ENCODE assay signal across 1 cellular context in genomic region chrX:119605398-119605738, GRCh38.
A peak's percentile ranks its signal among the peaks of the same experiment; 100 is the strongest.
TF ChIP-seq lines count a peak whose summit lies in the region.

No MANE protein-coding gene starts in this region.

TF ChIP-seq in HepG2, 621 proteins besides CTCF, POLR2A, EP300 and RAD21:
- TF ChIP-seq SP1 (IDR thresholded peaks at IDR 0.05) (no peak), SP1 (CRISPR knock-in tag; IDR thresholded peaks at IDR 0.05) (no peak), SPEN (CRISPR knock-in tag; IDR thresholded peaks at IDR 0.05; ENCODE audit: low read depth) (no peak), GMEB1 (CRISPR knock-in tag; IDR thresholded peaks at IDR 0.05; ENCODE audit: borderline replicate concordance) (no peak), ZNF569 (CRISPR knock-in tag; IDR thresholded peaks at IDR 0.05; ENCODE audit: borderline replicate concordance) (no peak), STAG1 (CRISPR knock-in tag; IDR thresholded peaks at IDR 0.05) (no peak), PAX8 (CRISPR knock-in tag; IDR thresholded peaks at IDR 0.05; ENCODE audit: borderline replicate concordance) (no peak), ZNF598 (CRISPR knock-in tag; IDR thresholded peaks at IDR 0.05; ENCODE audit: borderline replicate concordance) (no peak), HDAC1 (CRISPR knock-in tag; IDR thresholded peaks at IDR 0.05) (peak; percentile 11; the same call in 1 of the 2 replicates), ZNF639 (CRISPR knock-in tag; conservative IDR thresholded peaks at IDR 0.05) (no peak), POGZ (CRISPR knock-in tag; IDR thresholded peaks at IDR 0.05) (0 out of 2 replicates have a peak, but pooled peaks have one; percentile 2), ZEB1 (IDR thresholded peaks at IDR 0.05; ENCODE audit: insufficient replicate concordance, low read depth) (no peak), ZNF737 (CRISPR knock-in tag; IDR thresholded peaks at IDR 0.05; ENCODE audit: borderline replicate concordance) (no peak), ASH2L (IDR thresholded peaks at IDR 0.05; ENCODE audit: insufficient read length, low read depth, low read length) (peak; percentile 46), RXRB (CRISPR knock-in tag; IDR thresholded peaks at IDR 0.05; ENCODE audit: borderline replicate concordance) (no peak), AGO1 (IDR thresholded peaks at IDR 0.05; ENCODE audit: low read depth, low read length, poor library complexity, severe bottlenecking) (no peak), TMF1 (CRISPR knock-in tag; IDR thresholded peaks at IDR 0.05; ENCODE audit: low read depth) (no peak), ZNF605 (CRISPR knock-in tag; IDR thresholded peaks at IDR 0.05) (no peak), HNRNPLL (IDR thresholded peaks at IDR 0.05; ENCODE audit: low read depth, low read length, poor library complexity, severe bottlenecking) (peak; percentile 11), SAP130 (CRISPR knock-in tag; IDR thresholded peaks at IDR 0.05; ENCODE audit: low read depth) (peak; percentile 37; the same call in 1 of the 2 replicates), ZNF788 (CRISPR knock-in tag; IDR thresholded peaks at IDR 0.05; ENCODE audit: borderline replicate concordance) (0 out of 2 replicates have a peak, but pooled peaks have one; percentile 16), ARID5B (CRISPR knock-in tag; IDR thresholded peaks at IDR 0.05) (no peak), XBP1 (CRISPR knock-in tag; IDR thresholded peaks at IDR 0.05) (no peak), RFX5 (IDR thresholded peaks at IDR 0.05; ENCODE audit: low read depth, low read length) (no peak), ZBTB21 (CRISPR knock-in tag; IDR thresholded peaks at IDR 0.05) (no peak)
